8 cellular contexts compared by ENCODE assay signal in the genomic region with DNA sequence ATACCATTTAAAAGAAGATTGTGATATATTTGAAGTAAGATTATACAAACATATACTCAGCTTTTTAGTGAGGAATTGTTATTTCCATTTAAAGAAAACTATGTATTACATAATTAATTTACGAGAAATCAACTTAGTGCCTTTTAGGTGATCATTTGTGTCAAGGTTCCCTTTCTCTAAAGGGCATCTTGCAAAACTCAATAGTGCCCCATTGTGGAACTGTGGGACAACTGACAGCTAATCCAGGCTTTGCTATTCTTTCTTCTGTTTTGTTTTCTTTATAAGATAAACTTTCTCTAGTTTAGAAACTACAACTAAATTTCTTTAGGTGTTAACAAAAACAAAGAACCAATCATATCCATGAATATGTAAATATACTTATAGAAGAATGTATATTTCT. TPM values are rescaled to one million over a fixed set of nuclear protein-coding genes. Genes with fewer than 3 reads are reported as not detected.
DNase-seq lines count a peak whose midpoint lies in the region; ATAC-seq and TF ChIP-seq lines count a peak whose summit lies in the region.

No MANE protein-coding gene starts in this region.

- ATAC-seq in body of pancreas, result no peak
- ATAC-seq in GM21515 (IDR thresholded peaks at IDR 0.05; ENCODE audit: unreplicated experiment), result no peak

- H3K27ac ChIP-seq in Karpas-422 (ENCODE audit: low read length) (no peak overlapping the region), body of pancreas (no peak overlapping the region)

- H3K9me2 ChIP-seq in Karpas-422 (replicated peaks; ENCODE audit: insufficient read depth, low read length), result no peaks in the 10 kb centered on the region

- H4K20me1 ChIP-seq in Karpas-422 (ENCODE audit: insufficient read depth, low read depth, low read length), result no peaks in the 10 kb centered on the region

- no peak overlapping the region for H3K4me3 ChIP-seq in Karpas-422 (ENCODE audit: low read length)
- H3K4me3 ChIP-seq in body of pancreas, result no peak overlapping the region

- H2AFZ ChIP-seq in Karpas-422 (ENCODE audit: low read length), result no peak overlapping the region

- WGBS in body of pancreas, 2 donors, result 36 to 43% methylated on average over 1 of the region's 1 CpG

- no peak overlapping the region for H3K9ac ChIP-seq in Karpas-422 (ENCODE audit: low read length)

- TF ChIP-seq POLR2A in body of pancreas (IDR thresholded peaks at IDR 0.05), result no peak

- no peak overlapping the region for H3K4me2 ChIP-seq in Karpas-422 (ENCODE audit: low read depth, low read length, poor library complexity, severe bottlenecking)

- H3K9me3 ChIP-seq in Karpas-422 (ENCODE audit: low read length), result no peaks in the 10 kb centered on the region
- no peaks in the 10 kb centered on the region for H3K9me3 ChIP-seq in body of pancreas

- H3K4me1 ChIP-seq in Karpas-422 (ENCODE audit: low read length), result no peaks in the 10 kb centered on the region
- no peaks in the 10 kb centered on the region for H3K4me1 ChIP-seq in body of pancreas

- H3K36me3 ChIP-seq in Karpas-422 (ENCODE audit: insufficient read depth, low read length) (no peaks in the 10 kb centered on the region), body of pancreas (replicated peaks in 1 of 2; ENCODE audit: insufficient read depth in 1 of 2, low read depth in 2 of 2) (no peaks in the 10 kb centered on the region)

- intact Hi-C loops in body of pancreas (cut with DNase I), result no loop called here

- no peaks in the 10 kb centered on the region for H3K79me2 ChIP-seq in Karpas-422 (ENCODE audit: low read length)

- peak in 5 of 7 experiments; percentile 12 to 36 (median 24) for TF ChIP-seq CTCF in body of pancreas (IDR thresholded peaks at IDR 0.05)

- DNase-seq in DMS114 treated with DMSO at 0.1 percent for 48 hours (lab: John Stamatoyannopoulos, UW; ENCODE audit: unreplicated experiment), result peak; percentile 4
- peak; percentile 55 for DNase-seq in Karpas-422
- no peak for DNase-seq in body of pancreas
- peak; percentile 42 for DNase-seq in medulla oblongata (ENCODE audit: extremely low spot score)
- no peak for DNase-seq in DMS79 treated with DMSO at 0.1 percent for 48 hours (lab: John Stamatoyannopoulos, UW)
- no peak for DNase-seq in T1000 (lab: John Stamatoyannopoulos, UW)
- DNase-seq in cerebellar nuclear complex (lab: John Stamatoyannopoulos, UW), result no peak

- H3K27me3 ChIP-seq in Karpas-422 (ENCODE audit: low read length) (no peaks in the 10 kb centered on the region), body of pancreas (no peaks in the 10 kb centered on the region)

RNA-seq across cellular contexts. Expression of a gene that starts 24.3 kb away (rescaled TPM):
- total RNA-seq in Karpas-422 (2014; rRNA removed; shearing (Covaris generic); ENCODE audit: low replicate concordance), result not detected in 2 replicates
- 1 to 10 TPM in 1 of 2 donors, under 1 TPM in 1; 0.99 to 2.6 TPM for total RNA-seq in body of pancreas

Comparison
In these comparisons a context has a peak if more than half of its experiments do, and no peak if none do; other contexts are left out.
1. DNase-seq: peak in DMS114 treated with DMSO at 0.1 percent for 48 hours (single experiment), Karpas-422 (single experiment) and medulla oblongata (single experiment); none in body of pancreas (0 of 4), DMS79 treated with DMSO at 0.1 percent for 48 hours (single experiment), T1000 (single experiment) and cerebellar nuclear complex (0 of 2).